ENCODE assay signal across 8 cellular contexts in genomic region chr3:180804871-180805430, GRCh38.
DNase-seq lines count a peak whose midpoint lies in the region; ATAC-seq, FAIRE-seq and TF ChIP-seq lines count a peak whose summit lies in the region.

No MANE protein-coding gene starts in this region.

- no peaks in the 10 kb centered on the region for H3K36me3 ChIP-seq in HCT116 (ENCODE audit: control insufficient read depth in 1 of 2, insufficient read depth in 2 of 2, low read length in 2 of 2)

- H3K36me3 Mint-ChIP-seq in natural killer cell treated with Interleukin-12 subunit alpha and Interleukin-12 subunit beta and Interleukin-15 and Interleukin-18, amount 100 ng/mL, for 72 hours: no peaks in the 10 kb centered on the region

- no peak overlapping the region for H3K27ac Mint-ChIP-seq in natural killer cell treated with Interleukin-12 subunit alpha and Interleukin-12 subunit beta and Interleukin-15 and Interleukin-18, amount 100 ng/mL, for 72 hours

- H3K27ac ChIP-seq in HCT116 (ENCODE audit: low read depth, low read length): no peak overlapping the region

- peaks cover 23% of the 10 kb centered on the region; the same call in 1 of the 2 replicates for H3K27me3 ChIP-seq in HCT116 (ENCODE audit: insufficient read depth, low read length)

- POLR2A ChIA-PET in HCT116 (lab: Charles Lee): no interaction called here

- ATAC-seq in HCT116: peak; percentile 76
- no peak for ATAC-seq in natural killer cell treated with Interleukin-12 subunit alpha and Interleukin-12 subunit beta and Interleukin-15 and Interleukin-18, amount 100 ng/mL, for 72 hours

- no peak for TF ChIP-seq POLR2A in HCT116 (IDR thresholded peaks at IDR 0.05; ENCODE audit: borderline replicate concordance, extremely low read depth, insufficient read depth, insufficient read length)

- no peak for FAIRE-seq in RCC 7860 (lab: Jason Lieb, UNC)

- no peak overlapping the region for H2AFZ ChIP-seq in HCT116 (ENCODE audit: low read depth, low read length, poor library complexity, severe bottlenecking)

- H3K4me2 ChIP-seq in HCT116 (ENCODE audit: low read length): no peak overlapping the region

- no peaks in the 10 kb centered on the region for H3K4me1 Mint-ChIP-seq in natural killer cell treated with Interleukin-12 subunit alpha and Interleukin-12 subunit beta and Interleukin-15 and Interleukin-18, amount 100 ng/mL, for 72 hours (ENCODE audit: low read depth in 2 of 2)

- intact Hi-C loops in HCT116 (cut with micrococcal nuclease): loop anchor here (10.0 kb wide), 2 partner anchors 470 to 1880 kb away; no protein-coding TSS in a partner anchor

- no peaks in the 10 kb centered on the region for H3K9me2 ChIP-seq in HCT116 (ENCODE audit: insufficient read depth)

- CTCF ChIA-PET in HCT116 (lab: Charles Lee): interaction anchor here (0.9 to 1.3 kb wide), 2 partner anchors 49 to 370 kb away, joined by 3 to 5 read pairs; no protein-coding TSS in a partner anchor

- H3K4me3 Mint-ChIP-seq in natural killer cell treated with Interleukin-12 subunit alpha and Interleukin-12 subunit beta and Interleukin-15 and Interleukin-18, amount 100 ng/mL, for 72 hours: no peak overlapping the region

- DNase-seq in HCT116 (ENCODE audit: low read depth, low spot score) (peak; percentile 8), RPMI7951 (ENCODE audit: low read depth) (peak; percentile 56), glomerular visceral epithelial cell (ENCODE audit: extremely low spot score) (peak; percentile 13), pulmonary artery endothelial cell (ENCODE audit: low read depth, low spot score) (peak; percentile 22), RCC 7860 (ENCODE audit: low spot score) (no peak), GOT3 (lab: John Stamatoyannopoulos, UW) (no peak), NOMO-1 (lab: John Stamatoyannopoulos, UW; ENCODE audit: unreplicated experiment in 2 of 2) (no peak)
- DNase-seq in natural killer cell treated with Interleukin-12 subunit alpha and Interleukin-12 subunit beta and Interleukin-15 and Interleukin-18, amount 100 ng/mL, for 72 hours (ENCODE audit: low spot score): no peak

- peak; percentile 3 to 34 (median 27); a peak in 2 of 6 replicates for TF ChIP-seq CTCF in HCT116 (IDR thresholded peaks at IDR 0.05 in 2 of 3, conservative IDR thresholded peaks at IDR 0.05 in 1 of 3; ENCODE audit: borderline replicate concordance in 1 of 3, insufficient read depth in 1 of 3, low read depth in 2 of 3, low read length in 2 of 3)

- H4K20me1 ChIP-seq in HCT116 (ENCODE audit: insufficient read depth): no peaks in the 10 kb centered on the region; the same call in 1 of the 2 replicates

- no peaks in the 10 kb centered on the region for H3K79me2 ChIP-seq in HCT116 (ENCODE audit: insufficient read depth, low read length)

- no peak overlapping the region for H3K9ac ChIP-seq in HCT116 (ENCODE audit: low read length)

- RAD21 ChIA-PET in HCT116 (lab: Charles Lee; ENCODE audit: low non-redundant PET in 1 of 2, low total read pairs in 2 of 2, uncharacterized antibody in 2 of 2, unreplicated experiment in 2 of 2): no interaction called here

- no peaks in the 10 kb centered on the region for H3K9me3 Mint-ChIP-seq in natural killer cell treated with Interleukin-12 subunit alpha and Interleukin-12 subunit beta and Interleukin-15 and Interleukin-18, amount 100 ng/mL, for 72 hours

- TF ChIP-seq RAD21 in HCT116 (IDR thresholded peaks at IDR 0.05; ENCODE audit: low read depth): peak; percentile 52; the same call in 1 of the 2 replicates

- no peaks in the 10 kb centered on the region for H3K4me1 ChIP-seq in HCT116 (ENCODE audit: control insufficient read depth in 1 of 2, insufficient read depth in 2 of 2, low read length in 2 of 2)

- no TSS peak for BruUV-seq in HCT116 (replicated peaks; lab: Mats Ljungman, UMichigan)

- no peaks in the 10 kb centered on the region for H3K9me3 ChIP-seq in HCT116 (ENCODE audit: control insufficient read depth in 1 of 2, insufficient read depth in 1 of 2, low read depth in 1 of 2, low read length in 2 of 2)

- no peak overlapping the region for H3K4me3 ChIP-seq in HCT116 (replicated peaks in 1 of 2; ENCODE audit: low read depth in 1 of 2, low read length in 2 of 2)

- H3K27me3 Mint-ChIP-seq in natural killer cell treated with Interleukin-12 subunit alpha and Interleukin-12 subunit beta and Interleukin-15 and Interleukin-18, amount 100 ng/mL, for 72 hours: peaks cover 0 to 2% of the 10 kb centered on the region in 2 donors

TF ChIP-seq in HCT116, 20 proteins besides CTCF, POLR2A, EP300 and RAD21:
- TF ChIP-seq YY1 (IDR thresholded peaks at IDR 0.05; ENCODE audit: extremely low read depth, insufficient replicate concordance, low read depth, low read length) (no peak), ZBTB33 (IDR thresholded peaks at IDR 0.05; ENCODE audit: extremely low read depth, insufficient replicate concordance, low read length) (no peak), FOSL1 (IDR thresholded peaks at IDR 0.05; ENCODE audit: low read depth) (no peak), SRF (IDR thresholded peaks at IDR 0.05; ENCODE audit: low read depth) (no peak), SIN3A (IDR thresholded peaks at IDR 0.05; ENCODE audit: low read depth) (no peak), REST (IDR thresholded peaks at IDR 0.05; ENCODE audit: low read depth) (no peak), MAX (IDR thresholded peaks at IDR 0.05) (no peak), ATF3 (IDR thresholded peaks at IDR 0.05) (no peak), TCF7L2 (IDR thresholded peaks at IDR 0.05; ENCODE audit: borderline replicate concordance, extremely low read depth, insufficient read depth, insufficient read length) (no peak)
TF ChIP-seq in HCT116: peak in this region for 0.

Comparison
In these comparisons a context has a peak if more than half of its experiments do, and no peak if none do; other contexts are left out.
1. DNase-seq: peak in HCT116 (single experiment), RPMI7951 (single experiment), glomerular visceral epithelial cell (single experiment) and pulmonary artery endothelial cell (single experiment); none in RCC 7860 (single experiment), natural killer cell treated with Interleukin-12 subunit alpha and Interleukin-12 subunit beta and Interleukin-15 and Interleukin-18, amount 100 ng/mL, for 72 hours (single experiment), GOT3 (single experiment) and NOMO-1 (0 of 2).